In the genomic region with DNA sequence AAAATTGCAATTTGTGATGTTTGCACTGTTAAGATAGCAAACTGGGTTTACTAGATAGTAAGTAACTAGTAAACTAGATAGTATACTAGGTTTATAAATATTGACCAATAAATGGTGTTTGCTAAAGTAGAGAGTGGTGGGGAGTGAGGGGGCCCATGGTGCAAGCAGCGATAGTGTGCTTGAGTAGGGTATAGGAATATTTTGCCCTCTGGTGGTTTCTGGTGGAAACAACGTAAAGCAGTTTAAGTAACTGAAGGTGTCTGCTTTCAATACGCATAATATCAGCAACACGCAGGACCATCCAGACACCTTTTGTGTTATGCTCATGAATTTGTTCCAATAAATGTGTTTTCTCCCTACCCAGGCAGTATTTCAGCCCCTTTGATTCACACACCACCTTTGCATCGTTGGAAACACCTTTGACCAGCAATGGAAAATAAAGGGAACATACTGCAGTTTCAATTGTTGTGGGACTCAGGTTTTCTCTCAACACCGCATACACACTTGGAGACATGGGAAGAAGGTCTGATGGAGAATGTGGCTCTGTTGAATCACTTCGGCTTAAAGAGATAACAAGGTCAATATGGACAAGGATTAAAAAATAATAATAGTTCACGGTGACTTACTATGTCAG, we compare ENCODE assay signal across 1 cellular context.
TF ChIP-seq lines count a peak whose summit lies in the region.

No MANE protein-coding gene starts in this region.

TF ChIP-seq in GM23338, 12 proteins besides CTCF, POLR2A, EP300 and RAD21 (continued from another document):
- TF ChIP-seq, protein P1, sequence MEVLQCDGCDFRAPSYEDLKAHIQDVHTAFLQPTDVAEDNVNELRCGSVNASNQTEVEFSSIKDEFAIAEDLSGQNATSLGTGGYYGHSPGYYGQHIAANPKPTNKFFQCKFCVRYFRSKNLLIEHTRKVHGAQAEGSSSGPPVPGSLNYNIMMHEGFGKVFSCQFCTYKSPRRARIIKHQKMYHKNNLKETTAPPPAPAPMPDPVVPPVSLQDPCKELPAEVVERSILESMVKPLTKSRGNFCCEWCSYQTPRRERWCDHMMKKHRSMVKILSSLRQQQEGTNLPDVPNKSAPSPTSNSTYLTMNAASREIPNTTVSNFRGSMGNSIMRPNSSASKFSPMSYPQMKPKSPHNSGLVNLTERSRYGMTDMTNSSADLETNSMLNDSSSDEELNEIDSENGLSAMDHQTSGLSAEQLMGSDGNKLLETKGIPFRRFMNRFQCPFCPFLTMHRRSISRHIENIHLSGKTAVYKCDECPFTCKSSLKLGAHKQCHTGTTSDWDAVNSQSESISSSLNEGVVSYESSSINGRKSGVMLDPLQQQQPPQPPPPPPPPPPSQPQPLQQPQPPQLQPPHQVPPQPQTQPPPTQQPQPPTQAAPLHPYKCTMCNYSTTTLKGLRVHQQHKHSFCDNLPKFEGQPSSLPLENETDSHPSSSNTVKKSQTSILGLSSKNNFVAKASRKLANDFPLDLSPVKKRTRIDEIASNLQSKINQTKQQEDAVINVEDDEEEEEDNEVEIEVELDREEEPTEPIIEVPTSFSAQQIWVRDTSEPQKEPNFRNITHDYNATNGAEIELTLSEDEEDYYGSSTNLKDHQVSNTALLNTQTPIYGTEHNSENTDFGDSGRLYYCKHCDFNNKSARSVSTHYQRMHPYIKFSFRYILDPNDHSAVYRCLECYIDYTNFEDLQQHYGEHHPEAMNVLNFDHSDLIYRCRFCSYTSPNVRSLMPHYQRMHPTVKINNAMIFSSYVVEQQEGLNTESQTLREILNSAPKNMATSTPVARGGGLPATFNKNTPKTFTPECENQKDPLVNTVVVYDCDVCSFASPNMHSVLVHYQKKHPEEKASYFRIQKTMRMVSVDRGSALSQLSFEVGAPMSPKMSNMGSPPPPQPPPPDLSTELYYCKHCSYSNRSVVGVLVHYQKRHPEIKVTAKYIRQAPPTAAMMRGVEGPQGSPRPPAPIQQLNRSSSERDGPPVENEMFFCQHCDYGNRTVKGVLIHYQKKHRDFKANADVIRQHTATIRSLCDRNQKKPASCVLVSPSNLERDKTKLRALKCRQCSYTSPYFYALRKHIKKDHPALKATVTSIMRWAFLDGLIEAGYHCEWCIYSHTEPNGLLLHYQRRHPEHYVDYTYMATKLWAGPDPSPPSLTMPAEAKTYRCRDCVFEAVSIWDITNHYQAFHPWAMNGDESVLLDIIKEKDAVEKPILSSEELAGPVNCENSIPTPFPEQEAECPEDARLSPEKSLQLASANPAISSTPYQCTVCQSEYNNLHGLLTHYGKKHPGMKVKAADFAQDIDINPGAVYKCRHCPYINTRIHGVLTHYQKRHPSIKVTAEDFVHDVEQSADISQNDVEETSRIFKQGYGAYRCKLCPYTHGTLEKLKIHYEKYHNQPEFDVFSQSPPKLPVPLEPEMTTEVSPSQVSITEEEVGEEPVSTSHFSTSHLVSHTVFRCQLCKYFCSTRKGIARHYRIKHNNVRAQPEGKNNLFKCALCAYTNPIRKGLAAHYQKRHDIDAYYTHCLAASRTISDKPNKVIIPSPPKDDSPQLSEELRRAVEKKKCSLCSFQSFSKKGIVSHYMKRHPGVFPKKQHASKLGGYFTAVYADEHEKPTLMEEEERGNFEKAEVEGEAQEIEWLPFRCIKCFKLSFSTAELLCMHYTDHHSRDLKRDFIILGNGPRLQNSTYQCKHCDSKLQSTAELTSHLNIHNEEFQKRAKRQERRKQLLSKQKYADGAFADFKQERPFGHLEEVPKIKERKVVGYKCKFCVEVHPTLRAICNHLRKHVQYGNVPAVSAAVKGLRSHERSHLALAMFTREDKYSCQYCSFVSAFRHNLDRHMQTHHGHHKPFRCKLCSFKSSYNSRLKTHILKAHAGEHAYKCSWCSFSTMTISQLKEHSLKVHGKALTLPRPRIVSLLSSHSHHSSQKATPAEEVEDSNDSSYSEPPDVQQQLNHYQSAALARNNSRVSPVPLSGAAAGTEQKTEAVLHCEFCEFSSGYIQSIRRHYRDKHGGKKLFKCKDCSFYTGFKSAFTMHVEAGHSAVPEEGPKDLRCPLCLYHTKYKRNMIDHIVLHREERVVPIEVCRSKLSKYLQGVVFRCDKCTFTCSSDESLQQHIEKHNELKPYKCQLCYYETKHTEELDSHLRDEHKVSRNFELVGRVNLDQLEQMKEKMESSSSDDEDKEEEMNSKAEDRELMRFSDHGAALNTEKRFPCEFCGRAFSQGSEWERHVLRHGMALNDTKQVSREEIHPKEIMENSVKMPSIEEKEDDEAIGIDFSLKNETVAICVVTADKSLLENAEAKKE (CRISPR knock-in tag; IDR thresholded peaks at IDR 0.05): no peak
- no peak for TF ChIP-seq CREB1 (CRISPR knock-in tag; IDR thresholded peaks at IDR 0.05; ENCODE audit: low read depth)
